9 cellular contexts compared by ENCODE assay signal in the genomic region with DNA sequence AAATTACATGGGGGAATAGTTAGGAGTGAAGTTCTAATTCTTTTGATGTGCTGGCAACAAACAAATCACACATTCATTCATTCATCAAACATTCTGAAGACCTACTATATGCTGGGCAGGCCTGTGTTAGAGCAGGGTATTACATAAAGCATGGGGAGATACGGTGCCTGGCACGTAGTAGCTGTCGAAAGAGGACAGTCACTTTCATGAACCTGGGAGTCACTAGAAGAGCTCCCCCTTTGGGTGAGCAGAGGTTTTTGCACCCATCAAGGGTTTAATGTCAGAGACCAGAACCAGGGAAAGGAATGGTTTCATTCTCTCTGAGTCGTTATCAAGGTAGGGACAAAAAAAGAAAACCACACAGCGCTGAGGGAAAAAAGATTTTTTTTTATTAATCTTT. TPM values are rescaled to one million over a fixed set of nuclear protein-coding genes. Genes with fewer than 3 reads are reported as not detected.
A peak's percentile ranks its signal among the peaks of the same experiment; 100 is the strongest.
DNase-seq lines count a peak whose midpoint lies in the region; ATAC-seq and TF ChIP-seq lines count a peak whose summit lies in the region.
"Had no signal": no experiment of that assay in that cellular context is flagged by ENCODE, and none has a peak within 500 bp of the region (broad histone marks: within the 10 kb centered on the region; RNA-seq: fewer than 3 reads in every experiment).

No MANE protein-coding gene starts in this region.

- TF ChIP-seq CTCF in A673 (conservative IDR thresholded peaks at IDR 0.05; ENCODE audit: low read depth, low read length) (peak; percentile 49), GM12864 (IDR thresholded peaks at IDR 0.05; ENCODE audit: low read depth, low read length, missing control alignments) (peak; percentile 70), endothelial cell (IDR thresholded peaks at IDR 0.05; ENCODE audit: unreplicated experiment) (peak; percentile 33)

- H3K4me3 ChIP-seq in A673 (ENCODE audit: low read depth, low read length, poor library complexity, severe bottlenecking) (no peak overlapping the region), GM12864 (ENCODE audit: low read depth, low read length) (no peak overlapping the region)

- no peaks in the 10 kb centered on the region for H3K9me3 ChIP-seq in A673 (ENCODE audit: low read depth, low read length, poor library complexity, severe bottlenecking)

- H3K27me3 ChIP-seq in A673 (replicated peaks; ENCODE audit: insufficient read depth, low read depth, low read length, poor library complexity): peaks cover 80% of the 10 kb centered on the region

- ATAC-seq in HG03095 (IDR thresholded peaks at IDR 0.05; ENCODE audit: unreplicated experiment): no peak

- POLR2A ChIA-PET in A673 (lab: Charles Lee; ENCODE audit: low non-redundant PET): no interaction called here

- CTCF ChIA-PET in A673 (lab: Charles Lee): interaction anchor here (0.5 to 1.6 kb wide), 3 partner anchors 9 to 461 kb away, joined by 4 to 5 read pairs (median 4); no protein-coding TSS in a partner anchor

- H3K27ac Mint-ChIP-seq in endothelial cell (ENCODE audit: unreplicated experiment): no peak overlapping the region

- peaks cover 4% of the 10 kb centered on the region for H3K4me1 ChIP-seq in A673 (ENCODE audit: insufficient read depth, low read length, poor library complexity, severe bottlenecking)

- intact Hi-C loops in A673 (cut with micrococcal nuclease; ENCODE audit: unreplicated experiment): loop anchor here (1.0 kb wide), 1 partner anchor 451 kb away; no protein-coding TSS in a partner anchor

- H3K27ac ChIP-seq in A673 (ENCODE audit: low read depth, low read length, poor library complexity, severe bottlenecking): no peak overlapping the region

- H3K36me3 Mint-ChIP-seq in endothelial cell (ENCODE audit: low read depth, unreplicated experiment): no peaks in the 10 kb centered on the region

- H3K36me3 ChIP-seq in A673 (ENCODE audit: insufficient read depth, low read length, poor library complexity, severe bottlenecking): no peaks in the 10 kb centered on the region

- peaks cover 18% of the 10 kb centered on the region for H3K4me1 Mint-ChIP-seq in endothelial cell (ENCODE audit: unreplicated experiment)

- DNase-seq in A673 (ENCODE audit: low spot score): peak; percentile 57
- DNase-seq in GM12864 (ENCODE audit: low read depth): no peak
- peak; percentile 5 for DNase-seq in NCI-H82 treated with DMSO at 0.1 percent for 48 hours (lab: John Stamatoyannopoulos, UW; ENCODE audit: unreplicated experiment)
- DNase-seq in endothelial cell (ENCODE audit: low spot score): no peak
- no peak for DNase-seq in effector CD8-positive, alpha-beta T cell (lab: John Stamatoyannopoulos, UW)
- no peak for DNase-seq in GF-D8 (lab: John Stamatoyannopoulos, UW)
- DNase-seq in stimulated activated CD4-positive, alpha-beta T cell treated with anti-CD3 and anti-CD28 coated beads, Interleukin-2, amount 100 ng/mL, for 24 hours: no peak
- DNase-seq: activated gamma-delta T cell had no signal

- H3K27me3 Mint-ChIP-seq in endothelial cell (ENCODE audit: unreplicated experiment): peaks cover 23% of the 10 kb centered on the region

- H3K9me3 Mint-ChIP-seq in endothelial cell (ENCODE audit: unreplicated experiment): no peaks in the 10 kb centered on the region

- no peak overlapping the region for H3K4me3 Mint-ChIP-seq in endothelial cell (ENCODE audit: unreplicated experiment)

- no TSS peak for BruUV-seq in A673 (replicated peaks; lab: Mats Ljungman, UMichigan)

RNA-seq across cellular contexts. Expression of gene LHX5, which starts 10.0 kb away (rescaled TPM):
- total RNA-seq in A673 (2021) (not detected in 2 replicates), endothelial cell (ENCODE audit: unreplicated experiment) (not detected)

RNA-seq across cellular contexts. Expression of gene SDSL, which starts 39.5 kb away (rescaled TPM):
- 0.37 and 1.2 TPM in 2 replicates for total RNA-seq in A673 (2021)
- total RNA-seq in endothelial cell (ENCODE audit: unreplicated experiment): 1.3 TPM

RNA-seq across cellular contexts. Expression of gene SDS, which starts 58.0 kb away (rescaled TPM):
- total RNA-seq in A673 (2021) (not detected in 2 replicates), endothelial cell (ENCODE audit: unreplicated experiment) (not detected)

Comparison
In these comparisons a context has a peak if more than half of its experiments do, and no peak if none do; other contexts are left out.
1. DNase-seq: peak in A673 (single experiment) and NCI-H82 treated with DMSO at 0.1 percent for 48 hours (single experiment); none in GM12864 (single experiment), endothelial cell (single experiment), effector CD8-positive, alpha-beta T cell (single experiment), GF-D8 (single experiment) and stimulated activated CD4-positive, alpha-beta T cell treated with anti-CD3 and anti-CD28 coated beads, Interleukin-2, amount 100 ng/mL, for 24 hours (0 of 2).
2. Peak in every context shown above with its lines, with median percentiles within 50 percentile points of each other: CTCF ChIP-seq.